ENCODE assay signal across 28 cellular contexts in the genomic region with DNA sequence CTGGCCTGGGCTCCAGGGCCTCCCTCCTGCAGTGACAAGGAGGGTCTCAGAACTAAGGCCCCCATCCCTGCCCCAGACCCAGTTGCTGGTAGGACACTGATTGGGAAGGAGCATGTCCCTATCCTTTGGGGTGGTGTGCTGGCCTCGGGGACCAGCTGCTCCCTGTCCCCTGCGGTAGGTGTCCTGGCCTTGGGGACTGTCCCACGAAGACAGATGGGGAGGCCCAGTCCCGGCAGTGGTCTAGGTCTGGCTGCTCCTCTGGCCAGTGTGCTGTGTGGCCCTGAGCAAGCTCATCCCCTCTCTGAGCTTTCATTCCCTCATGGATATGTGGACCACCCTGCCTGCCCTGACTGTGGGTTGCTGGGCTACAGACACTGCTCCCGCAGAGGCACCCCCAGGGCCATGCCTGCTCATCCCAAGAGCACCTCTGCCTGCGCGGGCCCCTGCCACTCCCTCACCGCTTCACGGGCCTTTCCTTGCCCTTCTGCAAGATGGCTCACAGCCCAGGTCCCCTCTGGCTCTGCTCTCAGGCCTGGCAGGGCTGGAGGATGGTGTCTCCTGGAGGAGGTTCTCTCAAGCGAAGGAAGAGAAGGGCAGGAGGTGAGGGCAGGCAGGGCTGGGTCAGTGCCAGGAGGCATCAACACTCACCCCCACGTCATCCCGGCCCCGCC. TPM values are rescaled to one million over a fixed set of nuclear protein-coding genes. Genes with fewer than 3 reads are reported as not detected.
DNase-seq lines count a peak whose midpoint lies in the region; ATAC-seq, FAIRE-seq and TF ChIP-seq lines count a peak whose summit lies in the region.
"Had no signal": no experiment of that assay in that cellular context is flagged by ENCODE, and none has a peak within 500 bp of the region (broad histone marks: within the 10 kb centered on the region; RNA-seq: fewer than 3 reads in every experiment).

No MANE protein-coding gene starts in this region.

- ATAC-seq in HepG2 = no peak
- ATAC-seq in stimulated activated effector memory CD8-positive, alpha-beta T cell treated with anti-CD3 and anti-CD28 coated beads, Interleukin-12 subunit alpha, Interleukin-12 subunit beta, amount 100 ng/mL, for 72 hours = peak; percentile 16
- ATAC-seq in GM19463 (IDR thresholded peaks at IDR 0.05; ENCODE audit: unreplicated experiment) = no peak
- ATAC-seq: activated CD8-positive, alpha-beta T cell treated with anti-CD3 and anti-CD28 coated beads for 36 hours; activated T-helper 17 cell treated with anti-CD3 and anti-CD28 coated beads, Interleukin-2, amount 50 U/mL, for 72 hours; sciatic nerve; T-helper 17 cell had no signal

- WGBS in HepG2 (ENCODE audit: low lambda C conversion rate) = 17% methylated on average over 6 of the region's 13 CpGs

- intact Hi-C loops in Calu3 (cut with micrococcal nuclease; ENCODE audit: unreplicated experiment) = no loop called here
- intact Hi-C loops in ascending aorta (cut with DNase I) = loop anchor here (2.0 kb wide), 1 partner anchor 31 kb away; no protein-coding TSS in a partner anchor
- intact Hi-C loops in HepG2 (cut with micrococcal nuclease; ENCODE audit: unreplicated experiment) = no loop called here

- H3K27ac Mint-ChIP-seq in Calu3 (ENCODE audit: unreplicated experiment) = peak overlapping the region; percentile 52
- H3K27ac Mint-ChIP-seq in stimulated activated effector memory CD8-positive, alpha-beta T cell treated with anti-CD3 and anti-CD28 coated beads, Interleukin-12 subunit alpha, Interleukin-12 subunit beta, amount 100 ng/mL, for 72 hours = no peak overlapping the region
- H3K27ac Mint-ChIP-seq: activated CD8-positive, alpha-beta T cell treated with anti-CD3 and anti-CD28 coated beads for 36 hours; activated naive CD4-positive, alpha-beta T cell treated with anti-CD3 and anti-CD28 coated beads, Interleukin-2, amount 50 U/mL, for 24 hours; activated T-helper 17 cell treated with anti-CD3 and anti-CD28 coated beads, Interleukin-2, amount 50 U/mL, for 72 hours; natural killer cell; T-helper 17 cell; type B pancreatic cell had no signal

- BruUV-seq in Calu3 (replicated peaks; lab: Mats Ljungman, UMichigan) (no TSS peak), HepG2 (replicated peaks; lab: Mats Ljungman, UMichigan) (no TSS peak)

- FAIRE-seq in HepG2 (lab: Jason Lieb, UNC) = no peak

- no peak overlapping the region for H3K9ac ChIP-seq in HepG2 (ENCODE audit: insufficient read depth, low read depth, low read length)
- H3K9ac ChIP-seq: KMS-11, SK-N-SH had no signal

- H3K4me3 Mint-ChIP-seq in Calu3 (ENCODE audit: low read depth, unreplicated experiment) = no peak overlapping the region
- H3K4me3 Mint-ChIP-seq in stimulated activated effector memory CD8-positive, alpha-beta T cell treated with anti-CD3 and anti-CD28 coated beads, Interleukin-12 subunit alpha, Interleukin-12 subunit beta, amount 100 ng/mL, for 72 hours = no peak overlapping the region
- H3K4me3 Mint-ChIP-seq: activated CD8-positive, alpha-beta T cell treated with anti-CD3 and anti-CD28 coated beads for 36 hours; activated naive CD4-positive, alpha-beta T cell treated with anti-CD3 and anti-CD28 coated beads, Interleukin-2, amount 50 U/mL, for 24 hours; activated T-helper 17 cell treated with anti-CD3 and anti-CD28 coated beads, Interleukin-2, amount 50 U/mL, for 72 hours; natural killer cell; T-helper 17 cell; type B pancreatic cell had no signal

- H3K27me3 ChIP-seq in ascending aorta = no peaks in the 10 kb centered on the region
- peaks cover 12 to 68% of the 10 kb centered on the region in 2 experiments for H3K27me3 ChIP-seq in HepG2 (ENCODE audit: control insufficient read depth in 1 of 2, insufficient read depth in 2 of 2, low read length in 2 of 2)
- H3K27me3 ChIP-seq: cardiac muscle cell, ovary, Peyer's patch had no signal

- H3K36me3 Mint-ChIP-seq in Calu3 (ENCODE audit: insufficient read depth, unreplicated experiment) = peaks cover 45% of the 10 kb centered on the region
- no peaks in the 10 kb centered on the region for H3K36me3 Mint-ChIP-seq in stimulated activated effector memory CD8-positive, alpha-beta T cell treated with anti-CD3 and anti-CD28 coated beads, Interleukin-12 subunit alpha, Interleukin-12 subunit beta, amount 100 ng/mL, for 72 hours
- H3K36me3 Mint-ChIP-seq: activated naive CD4-positive, alpha-beta T cell treated with anti-CD3 and anti-CD28 coated beads, Interleukin-2, amount 50 U/mL, for 24 hours; natural killer cell; type B pancreatic cell had no signal

- no peak for TF ChIP-seq POLR2A in HepG2 (IDR thresholded peaks at IDR 0.05; ENCODE audit: insufficient read depth in 1 of 2, low read depth in 2 of 2, low read length in 2 of 2)

- in situ Hi-C loops in HepG2 (cut with HindIII; ENCODE audit: extremely low pct_ligation_motif_present, low pct_unique_long_range_greater_than_20kb) = no loop called here

- H4K20me1 ChIP-seq in HepG2 (ENCODE audit: insufficient read depth, low read length) = no peaks in the 10 kb centered on the region

- DNase-seq in Calu3 (no peak), ascending aorta (ENCODE audit: low spot score in 2 of 2) (no peak), HepG2 (ENCODE audit: low spot score) (no peak), SW480 (ENCODE audit: low spot score) (no peak), NCI-H82 treated with DMSO at 0.1 percent for 48 hours (lab: John Stamatoyannopoulos, UW; ENCODE audit: unreplicated experiment) (no peak)
- DNase-seq in stimulated activated effector memory CD8-positive, alpha-beta T cell treated with anti-CD3 and anti-CD28 coated beads, Interleukin-12 subunit alpha, Interleukin-12 subunit beta, amount 100 ng/mL, for 72 hours (ENCODE audit: low spot score in 2 of 2) = no peak
- DNase-seq: activated CD8-positive, alpha-beta T cell treated with anti-CD3 and anti-CD28 coated beads for 36 hours; C1 segment of cervical spinal cord; cortex of kidney; HCEC 1CT; natural killer cell; NCI-H1417 treated with DMSO at 0.1 percent for 48 hours; NCI-H2081; NCI-H2227 treated with DMSO at 0.1 percent for 48 hours; NCI-H69; Peyer's patch; SK-N-SH; stimulated activated CD4-positive, alpha-beta T cell treated with anti-CD3 and anti-CD28 coated beads, Interleukin-15, amount 100 ng/mL, for 24 hours; T-helper 17 cell had no signal

- no peak overlapping the region for H2AFZ ChIP-seq in HepG2 (ENCODE audit: low read length)

- H3K27ac ChIP-seq in ascending aorta (peak overlapping the region; percentile 80 to 92), HepG2 (ENCODE audit: extremely low read length, insufficient read depth, low read length) (no peak overlapping the region)
- H3K27ac ChIP-seq: cardiac muscle cell, KMS-11, ovary had no signal

- TF ChIP-seq EP300 in HepG2 (IDR thresholded peaks at IDR 0.05; ENCODE audit: low read depth in 2 of 2, low read length in 2 of 2) = no peak
- no peak for TF ChIP-seq EP300 in HepG2 (CRISPR knock-in tag; IDR thresholded peaks at IDR 0.05; ENCODE audit: borderline replicate concordance)

- H3K4me3 ChIP-seq in ascending aorta (no peak overlapping the region), HepG2 (replicated peaks in 1 of 3; ENCODE audit: insufficient read depth in 1 of 3, low read depth in 2 of 3, low read length in 3 of 3) (no peak overlapping the region)
- H3K4me3 ChIP-seq: cardiac muscle cell, ovary, Peyer's patch had no signal

- POLR2A ChIA-PET in HepG2 (lab: Yijun Ruan, JAX) = no interaction called here

- peaks cover 9% of the 10 kb centered on the region for H3K4me1 Mint-ChIP-seq in Calu3 (ENCODE audit: low read depth, unreplicated experiment)
- H3K4me1 Mint-ChIP-seq in stimulated activated effector memory CD8-positive, alpha-beta T cell treated with anti-CD3 and anti-CD28 coated beads, Interleukin-12 subunit alpha, Interleukin-12 subunit beta, amount 100 ng/mL, for 72 hours = no peaks in the 10 kb centered on the region
- H3K4me1 Mint-ChIP-seq: activated naive CD4-positive, alpha-beta T cell treated with anti-CD3 and anti-CD28 coated beads, Interleukin-2, amount 50 U/mL, for 24 hours; activated T-helper 17 cell treated with anti-CD3 and anti-CD28 coated beads, Interleukin-2, amount 50 U/mL, for 72 hours; natural killer cell; T-helper 17 cell had no signal

- H3K4me1 ChIP-seq in ascending aorta (peaks cover 15 to 25% of the 10 kb centered on the region in 2 donors), HepG2 (ENCODE audit: insufficient read depth, low read length) (peaks cover 17% of the 10 kb centered on the region; the same call in 1 of the 2 replicates)

- no peaks in the 10 kb centered on the region for H3K27me3 Mint-ChIP-seq in Calu3 (ENCODE audit: unreplicated experiment)

- no peaks in the 10 kb centered on the region for H3K79me2 ChIP-seq in HepG2 (ENCODE audit: insufficient read depth, low read length)

- H3K36me3 ChIP-seq in ascending aorta (no peaks in the 10 kb centered on the region), HepG2 (replicated peaks in 1 of 2; ENCODE audit: control insufficient read depth in 1 of 2, insufficient read depth in 2 of 2, low read length in 2 of 2) (no peaks in the 10 kb centered on the region)
- H3K36me3 ChIP-seq: cardiac muscle cell, ovary, Peyer's patch had no signal

- no peaks in the 10 kb centered on the region for H3K9me3 Mint-ChIP-seq in Calu3 (ENCODE audit: low read depth, unreplicated experiment)
- no peaks in the 10 kb centered on the region for H3K9me3 Mint-ChIP-seq in stimulated activated effector memory CD8-positive, alpha-beta T cell treated with anti-CD3 and anti-CD28 coated beads, Interleukin-12 subunit alpha, Interleukin-12 subunit beta, amount 100 ng/mL, for 72 hours
- H3K9me3 Mint-ChIP-seq: activated CD8-positive, alpha-beta T cell treated with anti-CD3 and anti-CD28 coated beads for 36 hours; activated naive CD4-positive, alpha-beta T cell treated with anti-CD3 and anti-CD28 coated beads, Interleukin-2, amount 50 U/mL, for 24 hours; activated T-helper 17 cell treated with anti-CD3 and anti-CD28 coated beads, Interleukin-2, amount 50 U/mL, for 72 hours; natural killer cell; type B pancreatic cell had no signal

- H3K9me3 ChIP-seq in ascending aorta (no peaks in the 10 kb centered on the region), HepG2 (ENCODE audit: low read length) (no peaks in the 10 kb centered on the region)
- H3K9me3 ChIP-seq: ovary, Peyer's patch, SK-N-SH had no signal

- no peak overlapping the region for H3K4me2 ChIP-seq in HepG2 (ENCODE audit: low read depth, low read length)
- H3K4me2 ChIP-seq: KMS-11, SK-N-SH had no signal

- CTCF ChIA-PET in Calu3 (lab: Charles Lee) = no interaction called here
- CTCF ChIA-PET in HepG2 (lab: Yijun Ruan, JAX; ENCODE audit: low intra/inter-chr PET ratio, low total read pairs) = no interaction called here

- no peak for TF ChIP-seq CTCF in Calu3 (IDR thresholded peaks at IDR 0.05; ENCODE audit: unreplicated experiment)
- TF ChIP-seq CTCF in ascending aorta (IDR thresholded peaks at IDR 0.05) = no peak
- TF ChIP-seq CTCF in HepG2 (CRISPR knock-in tag; IDR thresholded peaks at IDR 0.05) = no peak

- TF ChIP-seq RAD21 in HepG2 (CRISPR knock-in tag; IDR thresholded peaks at IDR 0.05) = no peak

RNA-seq across cellular contexts. Expression of gene AHNAK2, which starts 12.5 kb away (rescaled TPM):
- total RNA-seq in Calu3 (2022) = 42.0 and 56.5 TPM in 2 replicates
- 35.5 TPM for total RNA-seq in ascending aorta
- 0.15 and 0.18 TPM in 2 replicates for total RNA-seq in HepG2 (2016; rRNA removed; fragmentation: Illumina TruSeq; extraction: Trizol)
- not detected in 2 replicates for total RNA-seq in HepG2 (2016; cell fraction: cytosol; rRNA removed; fragmentation: Illumina TruSeq; extraction: Trizol; ENCODE audit: low read depth)
- 0.10 and 0.11 TPM in 2 replicates for total RNA-seq in HepG2 (2016; cell fraction: insoluble cytoplasmic fraction; rRNA removed; fragmentation: Illumina TruSeq; extraction: Trizol)
- 0.06 and 0.07 TPM in 2 replicates for total RNA-seq in HepG2 (2016; cell fraction: membrane; rRNA removed; fragmentation: Illumina TruSeq; extraction: Trizol)
- 0.53 and 0.68 TPM in 2 replicates for total RNA-seq in HepG2 (2016; cell fraction: nucleus; rRNA removed; fragmentation: Illumina TruSeq; extraction: Trizol)
- polyA plus RNA-seq in HepG2 (2011; rRNA removed) = 0.10 and 0.11 TPM in 2 replicates
- 0.08 and 0.09 TPM in 2 replicates for polyA plus RNA-seq in HepG2 (2011; cell fraction: cytosol; rRNA removed)
- 0.28 and 0.37 TPM in 2 replicates for polyA plus RNA-seq in HepG2 (2011; cell fraction: nucleus; rRNA removed)
- 0.04 TPM in 2 replicates for polyA plus RNA-seq in HepG2 (2012)
- not detected in 2 replicates for polyA plus RNA-seq in HepG2 (2016; cell fraction: cytosol; fragmentation: Illumina TruSeq; extraction: Trizol; ENCODE audit: low read depth)
- 0.07 and 0.11 TPM in 2 replicates for polyA plus RNA-seq in HepG2 (2016; cell fraction: insoluble cytoplasmic fraction; fragmentation: Illumina TruSeq; extraction: Trizol; ENCODE audit: low read depth)
- not detected in 2 replicates for polyA plus RNA-seq in HepG2 (2016; cell fraction: membrane; fragmentation: Illumina TruSeq; extraction: Trizol; ENCODE audit: low read depth)
- 0.57 and 0.65 TPM in 2 replicates for polyA plus RNA-seq in HepG2 (2016; cell fraction: nucleus; fragmentation: Illumina TruSeq; extraction: Trizol; ENCODE audit: insufficient read depth, low read depth)
- polyA minus RNA-seq in HepG2 (2011; rRNA and poly(A)+ RNA removed; ENCODE audit: low replicate concordance) = 0.34 and 31.9 TPM in 2 replicates
- 0.30 and 0.35 TPM in 2 replicates for polyA minus RNA-seq in HepG2 (2011; cell fraction: cytosol; rRNA and poly(A)+ RNA removed)
- 0.39 and 0.62 TPM in 2 replicates for polyA minus RNA-seq in HepG2 (2011; cell fraction: nucleus; rRNA and poly(A)+ RNA removed)
- total RNA-seq: T-helper 17 cell had no signal

RNA-seq across cellular contexts. Expression of gene CLBA1, which starts 19.9 kb away (rescaled TPM):
- total RNA-seq in Calu3 (2022) = 12.8 and 13.8 TPM in 2 replicates
- total RNA-seq in ascending aorta = 18.1 TPM
- 1.4 and 1.5 TPM in 2 replicates for total RNA-seq in HepG2 (2016; rRNA removed; fragmentation: Illumina TruSeq; extraction: Trizol)
- total RNA-seq in HepG2 (2016; cell fraction: cytosol; rRNA removed; fragmentation: Illumina TruSeq; extraction: Trizol; ENCODE audit: low read depth) = 0.44 and 0.71 TPM in 2 replicates
- total RNA-seq in HepG2 (2016; cell fraction: insoluble cytoplasmic fraction; rRNA removed; fragmentation: Illumina TruSeq; extraction: Trizol) = 1.4 and 1.7 TPM in 2 replicates
- 0.99 and 1.0 TPM in 2 replicates for total RNA-seq in HepG2 (2016; cell fraction: membrane; rRNA removed; fragmentation: Illumina TruSeq; extraction: Trizol)
- total RNA-seq in HepG2 (2016; cell fraction: nucleus; rRNA removed; fragmentation: Illumina TruSeq; extraction: Trizol) = 1.7 and 2.1 TPM in 2 replicates
- 1.2 and 1.3 TPM in 2 replicates for polyA plus RNA-seq in HepG2 (2011; rRNA removed)
- polyA plus RNA-seq in HepG2 (2011; cell fraction: cytosol; rRNA removed) = 0.75 and 0.95 TPM in 2 replicates
- polyA plus RNA-seq in HepG2 (2011; cell fraction: nucleus; rRNA removed) = 2.8 and 3.0 TPM in 2 replicates
- 0.49 and 0.51 TPM in 2 replicates for polyA plus RNA-seq in HepG2 (2012)
- 0.28 and 0.33 TPM in 2 replicates for polyA plus RNA-seq in HepG2 (2016; cell fraction: cytosol; fragmentation: Illumina TruSeq; extraction: Trizol; ENCODE audit: low read depth)
- 1.3 and 1.7 TPM in 2 replicates for polyA plus RNA-seq in HepG2 (2016; cell fraction: insoluble cytoplasmic fraction; fragmentation: Illumina TruSeq; extraction: Trizol; ENCODE audit: low read depth)
- polyA plus RNA-seq in HepG2 (2016; cell fraction: membrane; fragmentation: Illumina TruSeq; extraction: Trizol; ENCODE audit: low read depth) = 0.65 and 0.66 TPM in 2 replicates
- polyA plus RNA-seq in HepG2 (2016; cell fraction: nucleus; fragmentation: Illumina TruSeq; extraction: Trizol; ENCODE audit: insufficient read depth, low read depth) = 1.8 and 3.1 TPM in 2 replicates
- polyA minus RNA-seq in HepG2 (2011; rRNA and poly(A)+ RNA removed; ENCODE audit: low replicate concordance) = 0.44 and 7.1 TPM in 2 replicates
- polyA minus RNA-seq in HepG2 (2011; cell fraction: cytosol; rRNA and poly(A)+ RNA removed) = 1.1 TPM in 1 of 2 replicates, not detected in the other
- polyA minus RNA-seq in HepG2 (2011; cell fraction: nucleus; rRNA and poly(A)+ RNA removed) = 0.90 and 1.1 TPM in 2 replicates

RNA-seq across cellular contexts. Expression of gene PLD4, which starts 41.0 kb away (rescaled TPM):
- 0.09 and 0.12 TPM in 2 replicates for total RNA-seq in Calu3 (2022)
- not detected for total RNA-seq in ascending aorta
- total RNA-seq in HepG2 (2016; rRNA removed; fragmentation: Illumina TruSeq; extraction: Trizol) = not detected in 2 replicates
- not detected in 2 replicates for total RNA-seq in HepG2 (2016; cell fraction: cytosol; rRNA removed; fragmentation: Illumina TruSeq; extraction: Trizol; ENCODE audit: low read depth)
- total RNA-seq in HepG2 (2016; cell fraction: insoluble cytoplasmic fraction; rRNA removed; fragmentation: Illumina TruSeq; extraction: Trizol) = not detected in 2 replicates
- not detected in 2 replicates for total RNA-seq in HepG2 (2016; cell fraction: membrane; rRNA removed; fragmentation: Illumina TruSeq; extraction: Trizol)
- not detected in 2 replicates for total RNA-seq in HepG2 (2016; cell fraction: nucleus; rRNA removed; fragmentation: Illumina TruSeq; extraction: Trizol)
- not detected in 2 replicates for polyA plus RNA-seq in HepG2 (2011; rRNA removed)
- not detected in 2 replicates for polyA plus RNA-seq in HepG2 (2011; cell fraction: cytosol; rRNA removed)
- not detected in 2 replicates for polyA plus RNA-seq in HepG2 (2011; cell fraction: nucleus; rRNA removed)
- polyA plus RNA-seq in HepG2 (2012) = not detected in 2 replicates
- polyA plus RNA-seq in HepG2 (2016; cell fraction: cytosol; fragmentation: Illumina TruSeq; extraction: Trizol; ENCODE audit: low read depth) = not detected in 2 replicates
- not detected in 2 replicates for polyA plus RNA-seq in HepG2 (2016; cell fraction: insoluble cytoplasmic fraction; fragmentation: Illumina TruSeq; extraction: Trizol; ENCODE audit: low read depth)
- polyA plus RNA-seq in HepG2 (2016; cell fraction: membrane; fragmentation: Illumina TruSeq; extraction: Trizol; ENCODE audit: low read depth) = not detected in 2 replicates
- polyA plus RNA-seq in HepG2 (2016; cell fraction: nucleus; fragmentation: Illumina TruSeq; extraction: Trizol; ENCODE audit: insufficient read depth, low read depth) = not detected in 2 replicates
- polyA minus RNA-seq in HepG2 (2011; rRNA and poly(A)+ RNA removed; ENCODE audit: low replicate concordance) = 0.02 TPM in 1 of 2 replicates, not detected in the other
- not detected in 2 replicates for polyA minus RNA-seq in HepG2 (2011; cell fraction: cytosol; rRNA and poly(A)+ RNA removed)
- not detected in 2 replicates for polyA minus RNA-seq in HepG2 (2011; cell fraction: nucleus; rRNA and poly(A)+ RNA removed)
- total RNA-seq: activated CD8-positive, alpha-beta T cell treated with anti-CD3 and anti-CD28 coated beads for 36 hours; activated T-helper 17 cell treated with anti-CD3 and anti-CD28 coated beads, Interleukin-2, amount 50 U/mL, for 72 hours; Daoy had no signal

RNA-seq across cellular contexts. Expression of gene CDCA4, which starts 55.2 kb away (rescaled TPM):
- total RNA-seq in Calu3 (2022) = 28.9 and 32.4 TPM in 2 replicates
- 2.3 TPM for total RNA-seq in ascending aorta
- total RNA-seq in HepG2 (2016; rRNA removed; fragmentation: Illumina TruSeq; extraction: Trizol) = 42.1 and 43.1 TPM in 2 replicates
- total RNA-seq in HepG2 (2016; cell fraction: cytosol; rRNA removed; fragmentation: Illumina TruSeq; extraction: Trizol; ENCODE audit: low read depth) = 9.0 and 12.4 TPM in 2 replicates
- total RNA-seq in HepG2 (2016; cell fraction: insoluble cytoplasmic fraction; rRNA removed; fragmentation: Illumina TruSeq; extraction: Trizol) = 41.3 and 41.8 TPM in 2 replicates
- 34.3 and 35.7 TPM in 2 replicates for total RNA-seq in HepG2 (2016; cell fraction: membrane; rRNA removed; fragmentation: Illumina TruSeq; extraction: Trizol)
- 19.4 and 21.5 TPM in 2 replicates for total RNA-seq in HepG2 (2016; cell fraction: nucleus; rRNA removed; fragmentation: Illumina TruSeq; extraction: Trizol)
- polyA plus RNA-seq in HepG2 (2011; rRNA removed) = 17.7 and 19.7 TPM in 2 replicates
- polyA plus RNA-seq in HepG2 (2011; cell fraction: cytosol; rRNA removed) = 13.7 and 20.7 TPM in 2 replicates
- 8.9 and 10.9 TPM in 2 replicates for polyA plus RNA-seq in HepG2 (2011; cell fraction: nucleus; rRNA removed)
- polyA plus RNA-seq in HepG2 (2012) = 11.9 and 18.4 TPM in 2 replicates
- polyA plus RNA-seq in HepG2 (2016; cell fraction: cytosol; fragmentation: Illumina TruSeq; extraction: Trizol; ENCODE audit: low read depth) = 7.6 and 8.1 TPM in 2 replicates
- polyA plus RNA-seq in HepG2 (2016; cell fraction: insoluble cytoplasmic fraction; fragmentation: Illumina TruSeq; extraction: Trizol; ENCODE audit: low read depth) = 44.8 and 50.0 TPM in 2 replicates
- 24.5 and 25.1 TPM in 2 replicates for polyA plus RNA-seq in HepG2 (2016; cell fraction: membrane; fragmentation: Illumina TruSeq; extraction: Trizol; ENCODE audit: low read depth)
- 33.7 and 34.8 TPM in 2 replicates for polyA plus RNA-seq in HepG2 (2016; cell fraction: nucleus; fragmentation: Illumina TruSeq; extraction: Trizol; ENCODE audit: insufficient read depth, low read depth)
- polyA minus RNA-seq in HepG2 (2011; rRNA and poly(A)+ RNA removed; ENCODE audit: low replicate concordance) = 30.0 and 31.4 TPM in 2 replicates
- 11.2 and 15.5 TPM in 2 replicates for polyA minus RNA-seq in HepG2 (2011; cell fraction: cytosol; rRNA and poly(A)+ RNA removed)
- 6.6 and 8.0 TPM in 2 replicates for polyA minus RNA-seq in HepG2 (2011; cell fraction: nucleus; rRNA and poly(A)+ RNA removed)

Comparison
In these comparisons a context has a peak if more than half of its experiments do, and no peak if none do; other contexts are left out.
1. RNA of gene AHNAK2, which starts 12.5 kb away (total RNA-seq): 42.0 to 56.5 TPM in Calu3 and 35.5 TPM in ascending aorta (single experiment); 0.06 to 0.68 TPM in HepG2; every median in the first group is over 10 times any median in the second.